In genomic region chr17:45172541-45173286, GRCh38 we compare ENCODE assay signal across 9 cellular contexts. TPM values are rescaled to one million over a fixed set of nuclear protein-coding genes. Genes with fewer than 3 reads are reported as not detected.
DNase-seq lines count a peak whose midpoint lies in the region; ATAC-seq and TF ChIP-seq lines count a peak whose summit lies in the region.
"Had no signal": no experiment of that assay in that cellular context is flagged by ENCODE, and none has a peak within 500 bp of the region (broad histone marks: within the 10 kb centered on the region; RNA-seq: fewer than 3 reads in every experiment).

No MANE protein-coding gene starts in this region.

- H3K4me1 ChIP-seq in right lobe of liver: peaks cover 0 to 28% (median 9%) of the 10 kb centered on the region in 4 donors

- TF ChIP-seq POLR2A in right lobe of liver (IDR thresholded peaks at IDR 0.05): peak; percentile 54

- intact Hi-C loops in right lobe of liver (cut with DNase I): no loop called here

- H3K27me3 ChIP-seq in right lobe of liver: no peaks in the 10 kb centered on the region

- ATAC-seq in right lobe of liver (peak; percentile 61 to 86 (median 82)), GM19035 (IDR thresholded peaks at IDR 0.05; ENCODE audit: unreplicated experiment) (no peak), HG02938 (IDR thresholded peaks at IDR 0.05; ENCODE audit: unreplicated experiment) (no peak)

- DNase-seq in DMS 273 (lab: John Stamatoyannopoulos, UW; ENCODE audit: unreplicated experiment) (peak; percentile 91), KG1 (lab: John Stamatoyannopoulos, UW) (peak; percentile 27), right lobe of liver (peak; percentile 54 to 85 (median 80))
- peak; percentile 9 for DNase-seq in activated CD4-positive, CD25-positive, alpha-beta regulatory T cell treated with anti-CD3 and anti-CD28 coated beads, Interleukin-2, amount 50 U/mL, for 16 hours (ENCODE audit: low read depth, low spot score)
- DNase-seq in stimulated activated CD4-positive, alpha-beta T cell treated with anti-CD3 and anti-CD28 coated beads, Interleukin-4, amount 100 ng/mL, for 1 hour: peak; percentile 57

- peak in 2 of 4 donors; percentile 8 to 12 for TF ChIP-seq CTCF in right lobe of liver (IDR thresholded peaks at IDR 0.05)

- H3K4me3 ChIP-seq in right lobe of liver: peak overlapping the region in 2 of 3 donors; percentile 43 to 49

- H3K36me3 ChIP-seq in right lobe of liver: peaks cover 0 to 3% (median 0%) of the 10 kb centered on the region in 4 donors

- H3K27ac ChIP-seq in cingulate gyrus (ENCODE audit: low read depth, low read length) (peak overlapping the region; percentile 94), right lobe of liver (peak overlapping the region; percentile 28 to 92 (median 75))
- H3K27ac ChIP-seq: VCaP had no signal

- WGBS in right lobe of liver (ENCODE audit: insufficient coverage, low coverage, low lambda C conversion rate, missing lambda C conversion rate): 13% methylated on average over 9 of the region's 10 CpGs

- no peaks in the 10 kb centered on the region for H3K9me3 ChIP-seq in right lobe of liver

RNA-seq across cellular contexts. Expression of gene HEXIM2, which starts 11.0 kb away (rescaled TPM):
- total RNA-seq in right lobe of liver: 10 to 100 TPM in 1 of 6 experiments, 1 to 10 TPM in 5; 2.6 to 13.5 (median 5.4) TPM

RNA-seq across cellular contexts. Expression of gene HEXIM1, which starts 24.4 kb away (rescaled TPM):
- total RNA-seq in right lobe of liver: 10 to 100 TPM; 14.0 to 27.1 (median 19.6) TPM

RNA-seq across cellular contexts. Expression of gene ACBD4, which starts 37.2 kb away (rescaled TPM):
- total RNA-seq in right lobe of liver: 10 to 100 TPM; 24.0 to 78.9 (median 56.9) TPM

RNA-seq across cellular contexts. Expression of gene PLCD3, which starts 40.4 kb away (rescaled TPM):
- 10 to 100 TPM in 1 of 6 experiments, 1 to 10 TPM in 5; 2.0 to 26.4 (median 3.0) TPM for total RNA-seq in right lobe of liver

RNA-seq across cellular contexts. Expression of gene FMNL1, which starts 49.0 kb away (rescaled TPM):
- 1 to 10 TPM; 3.7 to 10.0 (median 5.1) TPM for total RNA-seq in right lobe of liver

Comparison
In these comparisons a context has a peak if more than half of its experiments do, and no peak if none do; other contexts are left out.
1. DNase-seq: peak in every context shown above with its lines; median percentile 91 in DMS 273; 80 in right lobe of liver; 57 in stimulated activated CD4-positive, alpha-beta T cell treated with anti-CD3 and anti-CD28 coated beads, Interleukin-4, amount 100 ng/mL, for 1 hour; 27 in KG1; 9 in activated CD4-positive, CD25-positive, alpha-beta regulatory T cell treated with anti-CD3 and anti-CD28 coated beads, Interleukin-2, amount 50 U/mL, for 16 hours.
2. ATAC-seq: peak in right lobe of liver (4 of 4); none in GM19035 (single experiment) and HG02938 (single experiment).